ENCODE assay signal across 1 cellular context in the genomic region with DNA sequence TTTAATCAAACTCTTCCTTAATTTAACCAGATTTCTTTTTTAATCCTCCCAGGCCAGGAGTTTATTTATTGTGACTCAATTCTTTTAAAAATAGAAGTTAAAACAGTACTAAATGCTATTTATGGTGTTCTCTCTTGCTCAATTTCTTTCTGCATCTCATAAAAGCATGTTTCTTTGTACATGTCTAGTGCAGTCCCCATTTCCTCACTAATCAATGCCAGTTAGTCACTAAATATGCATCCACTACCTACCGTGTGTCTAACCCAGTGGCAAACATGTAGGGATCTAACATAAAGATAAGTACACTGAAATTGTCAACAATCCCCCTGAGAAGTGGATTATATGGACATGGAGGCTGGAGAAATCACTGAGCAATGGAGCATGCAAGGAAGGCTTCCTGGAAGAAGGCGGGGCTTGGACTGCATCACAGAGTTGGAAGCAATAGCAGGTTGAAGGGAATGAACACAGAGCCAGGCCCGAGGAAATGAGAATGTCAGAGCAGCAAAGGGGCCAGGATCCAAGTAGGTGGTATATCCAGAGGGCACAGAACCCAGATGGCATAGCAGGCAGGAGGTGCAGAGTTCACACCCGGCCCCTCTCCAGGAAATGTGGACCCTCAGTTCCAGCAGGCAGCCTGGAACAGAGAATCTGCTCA.
TF ChIP-seq lines count a peak whose summit lies in the region.

No MANE protein-coding gene starts in this region.

TF ChIP-seq in A549, 52 proteins besides CTCF, POLR2A, EP300 and RAD21:
- peak; percentile 40 for TF ChIP-seq ZFP36 (IDR thresholded peaks at IDR 0.05; ENCODE audit: borderline replicate concordance, partially characterized antibody)
- TF ChIP-seq SMC3 (IDR thresholded peaks at IDR 0.05) = no peak
TF ChIP-seq in A549: peak in this region for 1.
